Comparison of ENCODE assay signal across 18 cellular contexts in genomic region chr13:99878921-99879610, GRCh38.
DNase-seq lines count a peak whose midpoint lies in the region; ATAC-seq and TF ChIP-seq lines count a peak whose summit lies in the region.
"Had no signal": no experiment of that assay in that cellular context is flagged by ENCODE, and none has a peak within 500 bp of the region (broad histone marks: within the 10 kb centered on the region; RNA-seq: fewer than 3 reads in every experiment).

No MANE protein-coding gene starts in this region.

- no peak overlapping the region for H3K4me3 Mint-ChIP-seq in activated CD8-positive, alpha-beta T cell treated with anti-CD3 and anti-CD28 coated beads, Interleukin-2, amount 10 ng/mL, durations not matched to agents 7 days and 5 days
- no peak overlapping the region for H3K4me3 Mint-ChIP-seq in activated CD8-positive, alpha-beta T cell treated with anti-CD3 and anti-CD28 coated beads for 36 hours
- peak overlapping the region in 2 of 3 experiments; percentile 18 to 33 for H3K4me3 Mint-ChIP-seq in nephron
- H3K4me3 Mint-ChIP-seq in activated CD4-positive, alpha-beta T cell treated with anti-CD3 and anti-CD28 coated beads, Interleukin-2, amount 10 ng/mL, durations not matched to agents 24 days and 14 days: no peak overlapping the region
- H3K4me3 Mint-ChIP-seq: CD14-positive monocyte; CD4-positive, alpha-beta memory T cell; GM23338; H9; IgD-negative memory B cell had no signal

- no peak overlapping the region for H3K27ac Mint-ChIP-seq in activated CD8-positive, alpha-beta T cell treated with anti-CD3 and anti-CD28 coated beads, Interleukin-2, amount 10 ng/mL, durations not matched to agents 7 days and 5 days
- no peak overlapping the region for H3K27ac Mint-ChIP-seq in activated CD8-positive, alpha-beta T cell treated with anti-CD3 and anti-CD28 coated beads for 36 hours
- H3K27ac Mint-ChIP-seq in nephron: peak overlapping the region; percentile 56 to 85 (median 73)
- H3K27ac Mint-ChIP-seq in activated CD4-positive, alpha-beta T cell treated with anti-CD3 and anti-CD28 coated beads, Interleukin-2, amount 10 ng/mL, durations not matched to agents 24 days and 14 days: no peak overlapping the region
- H3K27ac Mint-ChIP-seq: CD14-positive monocyte; CD4-positive, alpha-beta memory T cell; GM23338; IgD-negative memory B cell had no signal

- POLR2A ChIA-PET in activated CD8-positive, alpha-beta T cell treated with anti-CD3 and anti-CD28 coated beads, Interleukin-2, amount 10 ng/mL, durations not matched to agents 7 days and 5 days (lab: Charles Lee): no interaction called here
- POLR2A ChIA-PET in activated CD8-positive, alpha-beta T cell treated with anti-CD3 and anti-CD28 coated beads for 36 hours (lab: Charles Lee): no interaction called here

- intact Hi-C loops in activated CD8-positive, alpha-beta T cell treated with anti-CD3 and anti-CD28 coated beads for 36 hours (cut with micrococcal nuclease): no loop called here
- intact Hi-C loops in activated CD4-positive, alpha-beta T cell treated with anti-CD3 and anti-CD28 coated beads, Interleukin-2, amount 10 ng/mL, durations not matched to agents 24 days and 14 days (cut with micrococcal nuclease): no loop called here

- peak; percentile 12 for DNase-seq in activated CD8-positive, alpha-beta T cell treated with anti-CD3 and anti-CD28 coated beads, Interleukin-2, amount 10 ng/mL, durations not matched to agents 7 days and 5 days
- DNase-seq in activated CD8-positive, alpha-beta T cell treated with anti-CD3 and anti-CD28 coated beads for 36 hours: no peak
- DNase-seq in cerebellum (ENCODE audit: low spot score) (peak; percentile 60), dedifferentiated amniotic fluid mesenchymal stem cell (ENCODE audit: extremely low spot score) (no peak)
- no peak for DNase-seq in activated CD4-positive, alpha-beta T cell treated with anti-CD3 and anti-CD28 coated beads, Interleukin-2, amount 10 ng/mL, durations not matched to agents 24 days and 14 days
- DNase-seq: AML-193; CD4-positive, alpha-beta memory T cell; DMS153; DMS79; GF-D8; H9 had no signal

- no peak for ATAC-seq in activated CD8-positive, alpha-beta T cell treated with anti-CD3 and anti-CD28 coated beads, Interleukin-2, amount 10 ng/mL, durations not matched to agents 7 days and 5 days
- no peak for ATAC-seq in activated CD8-positive, alpha-beta T cell treated with anti-CD3 and anti-CD28 coated beads for 36 hours
- no peak for ATAC-seq in HG03354 (IDR thresholded peaks at IDR 0.05; ENCODE audit: poor library complexity, severe bottlenecking, unreplicated experiment)
- ATAC-seq: A549, GM23338, HepG2 had no signal

- no peaks in the 10 kb centered on the region for H3K9me3 Mint-ChIP-seq in activated CD8-positive, alpha-beta T cell treated with anti-CD3 and anti-CD28 coated beads, Interleukin-2, amount 10 ng/mL, durations not matched to agents 7 days and 5 days (ENCODE audit: insufficient read depth)
- H3K9me3 Mint-ChIP-seq in activated CD8-positive, alpha-beta T cell treated with anti-CD3 and anti-CD28 coated beads for 36 hours: no peaks in the 10 kb centered on the region
- no peaks in the 10 kb centered on the region for H3K9me3 Mint-ChIP-seq in nephron
- H3K9me3 Mint-ChIP-seq in activated CD4-positive, alpha-beta T cell treated with anti-CD3 and anti-CD28 coated beads, Interleukin-2, amount 10 ng/mL, durations not matched to agents 24 days and 14 days: no peaks in the 10 kb centered on the region
- H3K9me3 Mint-ChIP-seq: CD14-positive monocyte; CD4-positive, alpha-beta memory T cell; GM23338; H9; IgD-negative memory B cell had no signal

- no peaks in the 10 kb centered on the region for H3K36me3 Mint-ChIP-seq in activated CD8-positive, alpha-beta T cell treated with anti-CD3 and anti-CD28 coated beads, Interleukin-2, amount 10 ng/mL, durations not matched to agents 7 days and 5 days (ENCODE audit: low read depth)
- no peaks in the 10 kb centered on the region for H3K36me3 Mint-ChIP-seq in activated CD8-positive, alpha-beta T cell treated with anti-CD3 and anti-CD28 coated beads for 36 hours (ENCODE audit: low read depth)
- no peaks in the 10 kb centered on the region for H3K36me3 Mint-ChIP-seq in nephron (ENCODE audit: low read depth)
- H3K36me3 Mint-ChIP-seq in activated CD4-positive, alpha-beta T cell treated with anti-CD3 and anti-CD28 coated beads, Interleukin-2, amount 10 ng/mL, durations not matched to agents 24 days and 14 days (ENCODE audit: low read depth): no peaks in the 10 kb centered on the region
- H3K36me3 Mint-ChIP-seq: CD14-positive monocyte had no signal

- H3K4me1 Mint-ChIP-seq in activated CD8-positive, alpha-beta T cell treated with anti-CD3 and anti-CD28 coated beads, Interleukin-2, amount 10 ng/mL, durations not matched to agents 7 days and 5 days (ENCODE audit: low read depth): no peaks in the 10 kb centered on the region
- H3K4me1 Mint-ChIP-seq in activated CD8-positive, alpha-beta T cell treated with anti-CD3 and anti-CD28 coated beads for 36 hours (ENCODE audit: low read depth): no peaks in the 10 kb centered on the region
- peaks cover 26% of the 10 kb centered on the region for H3K4me1 Mint-ChIP-seq in nephron
- H3K4me1 Mint-ChIP-seq in activated CD4-positive, alpha-beta T cell treated with anti-CD3 and anti-CD28 coated beads, Interleukin-2, amount 10 ng/mL, durations not matched to agents 24 days and 14 days: no peaks in the 10 kb centered on the region
- H3K4me1 Mint-ChIP-seq: CD14-positive monocyte; CD4-positive, alpha-beta memory T cell had no signal

- TF ChIP-seq CTCF in activated CD8-positive, alpha-beta T cell treated with anti-CD3 and anti-CD28 coated beads for 36 hours (IDR thresholded peaks at IDR 0.05): no peak
- no peak for TF ChIP-seq CTCF in nephron (IDR thresholded peaks at IDR 0.05; ENCODE audit: unreplicated experiment in 3 of 3)

- peaks cover 8% of the 10 kb centered on the region for H3K27me3 Mint-ChIP-seq in activated CD8-positive, alpha-beta T cell treated with anti-CD3 and anti-CD28 coated beads, Interleukin-2, amount 10 ng/mL, durations not matched to agents 7 days and 5 days (ENCODE audit: low read depth)
- H3K27me3 Mint-ChIP-seq in activated CD8-positive, alpha-beta T cell treated with anti-CD3 and anti-CD28 coated beads for 36 hours: peaks cover 2% of the 10 kb centered on the region
- peaks cover 4% of the 10 kb centered on the region for H3K27me3 Mint-ChIP-seq in nephron (ENCODE audit: low read depth)
- H3K27me3 Mint-ChIP-seq in activated CD4-positive, alpha-beta T cell treated with anti-CD3 and anti-CD28 coated beads, Interleukin-2, amount 10 ng/mL, durations not matched to agents 24 days and 14 days: peaks cover 29% of the 10 kb centered on the region
- H3K27me3 Mint-ChIP-seq: IgD-negative memory B cell had no signal

- CTCF ChIA-PET in activated CD8-positive, alpha-beta T cell treated with anti-CD3 and anti-CD28 coated beads, Interleukin-2, amount 10 ng/mL, durations not matched to agents 7 days and 5 days (lab: Charles Lee): no interaction called here
- CTCF ChIA-PET in activated CD8-positive, alpha-beta T cell treated with anti-CD3 and anti-CD28 coated beads for 36 hours (lab: Charles Lee): interaction anchor here (0.8 to 1.4 kb wide), 3 partner anchors 19 to 33 kb away, joined by 3 to 4 read pairs (median 4); no protein-coding TSS in a partner anchor

Comparison
In these comparisons a context has a peak if more than half of its experiments do, and no peak if none do; other contexts are left out.
1. DNase-seq: peak in activated CD8-positive, alpha-beta T cell treated with anti-CD3 and anti-CD28 coated beads, Interleukin-2, amount 10 ng/mL, durations not matched to agents 7 days and 5 days (single experiment) and cerebellum (single experiment); none in activated CD8-positive, alpha-beta T cell treated with anti-CD3 and anti-CD28 coated beads for 36 hours (single experiment), dedifferentiated amniotic fluid mesenchymal stem cell (single experiment) and activated CD4-positive, alpha-beta T cell treated with anti-CD3 and anti-CD28 coated beads, Interleukin-2, amount 10 ng/mL, durations not matched to agents 24 days and 14 days (single experiment).
2. H3K27ac Mint-ChIP-seq: peak in nephron (3 of 3); none in activated CD8-positive, alpha-beta T cell treated with anti-CD3 and anti-CD28 coated beads, Interleukin-2, amount 10 ng/mL, durations not matched to agents 7 days and 5 days (single experiment), activated CD8-positive, alpha-beta T cell treated with anti-CD3 and anti-CD28 coated beads for 36 hours (single experiment) and activated CD4-positive, alpha-beta T cell treated with anti-CD3 and anti-CD28 coated beads, Interleukin-2, amount 10 ng/mL, durations not matched to agents 24 days and 14 days (single experiment).
3. H3K4me3 Mint-ChIP-seq: peak in nephron (2 of 3); none in activated CD8-positive, alpha-beta T cell treated with anti-CD3 and anti-CD28 coated beads, Interleukin-2, amount 10 ng/mL, durations not matched to agents 7 days and 5 days (single experiment), activated CD8-positive, alpha-beta T cell treated with anti-CD3 and anti-CD28 coated beads for 36 hours (single experiment) and activated CD4-positive, alpha-beta T cell treated with anti-CD3 and anti-CD28 coated beads, Interleukin-2, amount 10 ng/mL, durations not matched to agents 24 days and 14 days (single experiment).